In the genomic region with DNA sequence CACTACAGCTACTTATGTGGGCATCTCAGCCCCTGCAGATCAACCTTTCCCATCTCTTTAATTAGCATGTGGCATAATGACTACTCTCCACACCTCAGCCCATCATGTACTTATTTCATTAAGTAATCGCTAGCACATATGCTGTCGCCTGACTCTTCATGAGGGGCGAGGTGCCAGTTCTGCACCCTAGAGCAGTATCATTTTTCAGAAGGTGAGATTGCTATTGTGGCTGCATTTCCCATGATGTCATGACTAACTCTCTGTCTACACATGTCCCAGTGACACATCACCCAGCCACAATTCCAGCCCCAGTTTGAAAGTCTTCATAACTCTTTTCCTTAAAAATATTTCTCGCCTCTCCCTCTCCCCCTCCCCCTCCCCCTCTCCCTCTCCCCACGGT, we compare ENCODE assay signal across 19 cellular contexts. TPM values are rescaled to one million over a fixed set of nuclear protein-coding genes. Genes with fewer than 3 reads are reported as not detected.
DNase-seq lines count a peak whose midpoint lies in the region; ATAC-seq lines count a peak whose summit lies in the region.
"Had no signal": no experiment of that assay in that cellular context is flagged by ENCODE, and none has a peak within 500 bp of the region (broad histone marks: within the 10 kb centered on the region; RNA-seq: fewer than 3 reads in every experiment).

No MANE protein-coding gene starts in this region.

- ATAC-seq in HG02973 (IDR thresholded peaks at IDR 0.05; ENCODE audit: unreplicated experiment): no peak
- no peak for ATAC-seq in GM21529 (IDR thresholded peaks at IDR 0.05; ENCODE audit: unreplicated experiment)
- ATAC-seq: body of pancreas, heart right ventricle had no signal

- peak; percentile 64 for DNase-seq in A172 (ENCODE audit: low spot score)
- peak; percentile 74 for DNase-seq in ELR (ENCODE audit: low read depth)
- DNase-seq in RPMI7951 (ENCODE audit: low read depth): peak; percentile 71
- DNase-seq in epithelial cell of prostate (ENCODE audit: low read depth, low spot score): peak; percentile 95
- no peak for DNase-seq in HuH-7 (ENCODE audit: low spot score)
- DNase-seq in DMS79 treated with DMSO at 0.1 percent for 48 hours (lab: John Stamatoyannopoulos, UW): no peak
- DNase-seq: activated CD4-positive, alpha-beta T cell treated with anti-CD3 and anti-CD28 coated beads for 4 hours; activated CD8-positive, alpha-beta memory T cell treated with anti-CD3 and anti-CD28 coated beads, Interleukin-2, amount 50 U/mL, for 48 hours; activated naive CD4-positive, alpha-beta T cell; body of pancreas; dermis blood vessel endothelial cell; heart right ventricle; KBM-7; kidney; NCI-H1105 treated with DMSO at 0.1 percent for 48 hours; testis had no signal

- H3K27ac ChIP-seq in epithelial cell of prostate: peak overlapping the region; percentile 47
- H3K27ac ChIP-seq: body of pancreas, heart right ventricle, right atrium auricular region, testis had no signal

RNA-seq across cellular contexts. Expression of a gene that starts 7.6 kb away (rescaled TPM):
- total RNA-seq in A172 (2014; rRNA removed; shearing (Covaris generic)): 1.7 and 2.3 TPM in 2 replicates
- total RNA-seq in RPMI7951 (2014; rRNA removed; shearing (Covaris generic)): 6.8 and 8.6 TPM in 2 replicates

RNA-seq across cellular contexts. Expression of a gene that starts 38.6 kb away (rescaled TPM):
- 0.47 TPM in 1 of 2 replicates, not detected in the other for total RNA-seq in A172 (2014; rRNA removed; shearing (Covaris generic))
- 0.48 TPM in 1 of 2 replicates, not detected in the other for total RNA-seq in RPMI7951 (2014; rRNA removed; shearing (Covaris generic))
- total RNA-seq: body of pancreas, dermis blood vessel endothelial cell, right atrium auricular region had no signal

Comparison
In these comparisons a context has a peak if more than half of its experiments do, and no peak if none do; other contexts are left out.
1. DNase-seq: peak in A172 (single experiment), ELR (single experiment), RPMI7951 (single experiment) and epithelial cell of prostate (single experiment); none in HuH-7 (single experiment) and DMS79 treated with DMSO at 0.1 percent for 48 hours (single experiment).